Comparison of ENCODE assay signal across 15 cellular contexts in genomic region chr20:37072293-37073196, GRCh38. TPM values are rescaled to one million over a fixed set of nuclear protein-coding genes. Genes with fewer than 3 reads are reported as not detected.
DNase-seq lines count a peak whose midpoint lies in the region; ATAC-seq and TF ChIP-seq lines count a peak whose summit lies in the region.
"Had no signal": no experiment of that assay in that cellular context is flagged by ENCODE, and none has a peak within 500 bp of the region (broad histone marks: within the 10 kb centered on the region; RNA-seq: fewer than 3 reads in every experiment).

No MANE protein-coding gene starts in this region.

- no peaks in the 10 kb centered on the region for H3K27me3 Mint-ChIP-seq in CD4-positive, alpha-beta memory T cell

- H3K4me3 ChIP-seq in CD4-positive, alpha-beta memory T cell (ENCODE audit: low read length in 2 of 2) = no peak overlapping the region
- peak overlapping the region; percentile 36; the same call in 1 of the 2 replicates for H3K4me3 ChIP-seq in GM12864 (ENCODE audit: low read depth, low read length)
- peak overlapping the region; percentile 25 for H3K4me3 ChIP-seq in SU-DHL-6 (ENCODE audit: insufficient read depth, low read length, poor library complexity, severe bottlenecking)
- H3K4me3 ChIP-seq: left lung had no signal

- H3K27ac Mint-ChIP-seq in CD4-positive, alpha-beta memory T cell = peak overlapping the region in 6 of 7 donors; percentile 61 to 95 (median 88)

- peaks cover 41% of the 10 kb centered on the region for H3K4me1 ChIP-seq in CD4-positive, alpha-beta memory T cell (ENCODE audit: insufficient read depth, low read length)
- H3K4me1 ChIP-seq: BE2C, left lung had no signal

- no peak for DNase-seq in CD4-positive, alpha-beta memory T cell
- DNase-seq in GM12864 (ENCODE audit: low read depth) = no peak
- peak; percentile 27 for DNase-seq in germinal center (ENCODE audit: low spot score)
- no peak for DNase-seq in SW 1271 (lab: John Stamatoyannopoulos, UW)
- no peak for DNase-seq in GM10266 (ENCODE audit: extremely low spot score)
- DNase-seq: activated CD8-positive, alpha-beta memory T cell treated with anti-CD3 and anti-CD28 coated beads, Interleukin-2, amount 50 U/mL, for 4 hours; amniotic stem cell; BE2C; effector memory CD4-positive, alpha-beta T cell; left lung; NCI-H2029; stimulated activated CD4-positive, alpha-beta T cell treated with anti-CD3 and anti-CD28 coated beads, Interleukin-4, amount 100 ng/mL, for 1 hour had no signal

- no peak overlapping the region for H3K27ac ChIP-seq in CD4-positive, alpha-beta memory T cell (ENCODE audit: low read depth, low read length)
- H3K27ac ChIP-seq in SU-DHL-6 (ENCODE audit: low read depth, low read length) = peak overlapping the region; percentile 87
- H3K27ac ChIP-seq: left lung, parathyroid adenoma had no signal

- no peak for TF ChIP-seq CTCF in GM12864 (IDR thresholded peaks at IDR 0.05; ENCODE audit: low read depth, low read length, missing control alignments)
- no peak for TF ChIP-seq CTCF in SU-DHL-6 (IDR thresholded peaks at IDR 0.05; ENCODE audit: insufficient read depth, low read length, poor library complexity, severe bottlenecking)
- TF ChIP-seq CTCF in GM10266 (IDR thresholded peaks at IDR 0.05; ENCODE audit: control insufficient read depth, insufficient read depth, low read depth, missing control alignments) = no peak

- no peak overlapping the region for H2AFZ ChIP-seq in SU-DHL-6 (ENCODE audit: low read depth, low read length, severe bottlenecking)
- H2AFZ ChIP-seq: parathyroid adenoma had no signal

- H3K9me3 Mint-ChIP-seq in CD4-positive, alpha-beta memory T cell = no peaks in the 10 kb centered on the region

- H3K79me2 ChIP-seq in SU-DHL-6 (ENCODE audit: insufficient read depth, low read length) = peaks cover 49% of the 10 kb centered on the region
- H3K79me2 ChIP-seq: parathyroid adenoma had no signal

- peaks cover 53% of the 10 kb centered on the region for H3F3A ChIP-seq in SU-DHL-6 (ENCODE audit: insufficient read depth)

- H3K9me2 ChIP-seq in SU-DHL-6 (replicated peaks; ENCODE audit: insufficient read depth, low read length) = no peaks in the 10 kb centered on the region

- no peaks in the 10 kb centered on the region for H3K9me3 ChIP-seq in CD4-positive, alpha-beta memory T cell (ENCODE audit: control insufficient read depth in 1 of 2, low read length in 2 of 2)
- no peaks in the 10 kb centered on the region for H3K9me3 ChIP-seq in SU-DHL-6 (ENCODE audit: insufficient read depth, low read length)
- H3K9me3 ChIP-seq: BE2C, left lung had no signal

- peak overlapping the region in 4 of 8 donors; percentile 3 to 77 (median 42) for H3K4me3 Mint-ChIP-seq in CD4-positive, alpha-beta memory T cell

- POLR2A ChIA-PET in CD4-positive, alpha-beta memory T cell (lab: Charles Lee; ENCODE audit: partially characterized antibody) = interaction anchor here (1.8 to 3.7 kb wide), 3 partner anchors 23 to 57 kb away, joined by 5 to 28 read pairs (median 14); partner anchors contain the start of gene RBL1

- H3K9ac ChIP-seq in SU-DHL-6 (ENCODE audit: low read length) = peak overlapping the region; percentile 43
- H3K9ac ChIP-seq: parathyroid adenoma had no signal

- intact Hi-C loops in CD4-positive, alpha-beta memory T cell (cut with micrococcal nuclease) = no loop called here

- H3K36me3 Mint-ChIP-seq in CD4-positive, alpha-beta memory T cell = peaks cover 14 to 21% of the 10 kb centered on the region in 2 donors

- no peak for ATAC-seq in GM18858 (IDR thresholded peaks at IDR 0.05; ENCODE audit: unreplicated experiment)
- ATAC-seq: left lung had no signal

- H3K4me2 ChIP-seq in SU-DHL-6 (ENCODE audit: low read depth, low read length, poor library complexity, severe bottlenecking) = peak overlapping the region; percentile 54

- CTCF ChIA-PET in CD4-positive, alpha-beta memory T cell (lab: Charles Lee; ENCODE audit: partially characterized antibody) = interaction anchor here (1.1 to 2.3 kb wide), 4 partner anchors 10 to 65 kb away, joined by 4 to 16 read pairs (median 6); no protein-coding TSS in a partner anchor

- H3K27me3 ChIP-seq in CD4-positive, alpha-beta memory T cell (ENCODE audit: insufficient read depth, low read length) = no peaks in the 10 kb centered on the region
- no peaks in the 10 kb centered on the region for H3K27me3 ChIP-seq in SU-DHL-6 (ENCODE audit: low read length)
- H3K27me3 ChIP-seq: BE2C, left lung had no signal

- no peaks in the 10 kb centered on the region for H4K20me1 ChIP-seq in SU-DHL-6 (ENCODE audit: low read depth, low read length)

- peaks cover 18 to 38% (median 30%) of the 10 kb centered on the region in 4 donors for H3K4me1 Mint-ChIP-seq in CD4-positive, alpha-beta memory T cell

- H3K36me3 ChIP-seq in CD4-positive, alpha-beta memory T cell (ENCODE audit: insufficient read depth, low read length) = no peaks in the 10 kb centered on the region
- peaks cover 20% of the 10 kb centered on the region for H3K36me3 ChIP-seq in SU-DHL-6 (ENCODE audit: low read length)

RNA-seq across cellular contexts. Expression of gene RBL1, which starts 23.3 kb away (rescaled TPM):
- 10 to 100 TPM; 29.9 to 39.6 TPM for total RNA-seq in CD4-positive, alpha-beta memory T cell
- polyA plus RNA-seq in CD4-positive, alpha-beta memory T cell = 10 to 100 TPM in 1 of 2 donors, 1 to 10 TPM in 1; 7.0 to 16.6 TPM

Comparison
In these comparisons a context has a peak if more than half of its experiments do, and no peak if none do; other contexts are left out.
1. H3K4me3 ChIP-seq: peak in GM12864 (single experiment) and SU-DHL-6 (single experiment); none in CD4-positive, alpha-beta memory T cell (0 of 2).